Comparison of ENCODE assay signal across 12 cellular contexts in genomic region chr1:42938596-42939184, GRCh38. TPM values are rescaled to one million over a fixed set of nuclear protein-coding genes. Genes with fewer than 3 reads are reported as not detected.
A peak's percentile ranks its signal among the peaks of the same experiment; 100 is the strongest.
DNase-seq lines count a peak whose midpoint lies in the region; ATAC-seq and TF ChIP-seq lines count a peak whose summit lies in the region.
"Had no signal": no experiment of that assay in that cellular context is flagged by ENCODE, and none has a peak within 500 bp of the region (broad histone marks: within the 10 kb centered on the region; RNA-seq: fewer than 3 reads in every experiment).

No MANE protein-coding gene starts in this region.

- H3K4me1 ChIP-seq in cardiac muscle cell (ENCODE audit: low read depth): peaks cover 25% of the 10 kb centered on the region
- H3K4me1 ChIP-seq in vagina: peaks cover 94% of the 10 kb centered on the region

- ATAC-seq in Right ventricle myocardium inferior: no peak
- ATAC-seq: gastrocnemius medialis had no signal

- H3K4me3 ChIP-seq in cardiac muscle cell (no peak overlapping the region), vagina (no peak overlapping the region)
- H3K4me3 ChIP-seq: gastrocnemius medialis had no signal

- no peak for TF ChIP-seq CTCF in cardiac muscle cell (IDR thresholded peaks at IDR 0.05; ENCODE audit: low read depth, low read length)
- no peak for TF ChIP-seq CTCF in mesothelial cell of epicardium (IDR thresholded peaks at IDR 0.05; ENCODE audit: unreplicated experiment)
- no peak for TF ChIP-seq CTCF in vagina (IDR thresholded peaks at IDR 0.05)

- intact Hi-C loops in Right ventricle myocardium inferior (cut with DNase I) (no loop called here), vagina (cut with DNase I) (no loop called here)
- intact Hi-C loops in activated T-helper 2 cell treated with anti-CD3 and anti-CD28 coated beads, Interferon-gamma antibody, Interleukin-2, Interleukin-4, amounts not matched to agents 10 μg/mL and 5 μg/mL and 100 μg/mL, durations not matched to agents 14 hours and 24 hours and 36 hours (cut with micrococcal nuclease): no loop called here

- DNase-seq in cardiac muscle cell (ENCODE audit: low read depth in 1 of 2, low spot score in 1 of 2) (no peak), Right ventricle myocardium inferior (ENCODE audit: missing footprints) (no peak), mesothelial cell of epicardium (ENCODE audit: low spot score in 2 of 2, unreplicated experiment in 2 of 2) (no peak), vagina (ENCODE audit: extremely low spot score in 2 of 2) (no peak), NCI-H774 (lab: John Stamatoyannopoulos, UW) (no peak), NCI-H345 treated with DMSO at 0.1 percent for 48 hours (lab: John Stamatoyannopoulos, UW; ENCODE audit: unreplicated experiment) (no peak), NCI-H524 treated with DMSO at 0.1 percent for 48 hours (lab: John Stamatoyannopoulos, UW) (no peak)
- no peak for DNase-seq in activated T-helper 2 cell treated with anti-CD3 and anti-CD28 coated beads, Interferon-gamma antibody, Interleukin-2, Interleukin-4, amounts not matched to agents 10 μg/mL and 5 μg/mL and 100 μg/mL, durations not matched to agents 14 hours and 24 hours and 36 hours (ENCODE audit: low spot score)
- DNase-seq: brain microvascular endothelial cell; gastrocnemius medialis; NCI-H526 treated with DMSO at 0.1 percent for 48 hours; stimulated activated CD4-positive, alpha-beta T cell treated with anti-CD3 and anti-CD28 coated beads, Interleukin-2, amount 100 ng/mL, for 24 hours had no signal

- H3K9me3 ChIP-seq in cardiac muscle cell (ENCODE audit: low read depth): no peaks in the 10 kb centered on the region
- H3K9me3 ChIP-seq in vagina: no peaks in the 10 kb centered on the region
- H3K9me3 ChIP-seq: gastrocnemius medialis had no signal

- no peak for TF ChIP-seq POLR2A in vagina (IDR thresholded peaks at IDR 0.05)

- H3K36me3 ChIP-seq in cardiac muscle cell (peaks cover 60% of the 10 kb centered on the region), vagina (no peaks in the 10 kb centered on the region)
- H3K36me3 ChIP-seq: gastrocnemius medialis had no signal

- H3K27me3 ChIP-seq in cardiac muscle cell (no peaks in the 10 kb centered on the region), vagina (no peaks in the 10 kb centered on the region)
- H3K27me3 ChIP-seq: brain microvascular endothelial cell, gastrocnemius medialis had no signal

- no peaks in the 10 kb centered on the region for H3K9me3 Mint-ChIP-seq in activated T-helper 2 cell treated with anti-CD3 and anti-CD28 coated beads, Interferon-gamma antibody, Interleukin-2, Interleukin-4, amounts not matched to agents 10 μg/mL and 5 μg/mL and 100 μg/mL, durations not matched to agents 14 hours and 24 hours and 36 hours
- H3K9me3 Mint-ChIP-seq in mesothelial cell of epicardium: no peaks in the 10 kb centered on the region

- peaks cover 88% of the 10 kb centered on the region for H3K36me3 Mint-ChIP-seq in activated T-helper 2 cell treated with anti-CD3 and anti-CD28 coated beads, Interferon-gamma antibody, Interleukin-2, Interleukin-4, amounts not matched to agents 10 μg/mL and 5 μg/mL and 100 μg/mL, durations not matched to agents 14 hours and 24 hours and 36 hours (ENCODE audit: low read depth)
- H3K36me3 Mint-ChIP-seq in mesothelial cell of epicardium: peaks cover 53% of the 10 kb centered on the region

- peak overlapping the region; percentile 87 for H3K27ac Mint-ChIP-seq in activated T-helper 2 cell treated with anti-CD3 and anti-CD28 coated beads, Interferon-gamma antibody, Interleukin-2, Interleukin-4, amounts not matched to agents 10 μg/mL and 5 μg/mL and 100 μg/mL, durations not matched to agents 14 hours and 24 hours and 36 hours
- H3K27ac Mint-ChIP-seq in mesothelial cell of epicardium: peak overlapping the region; percentile 90

- H3K4me3 Mint-ChIP-seq in activated T-helper 2 cell treated with anti-CD3 and anti-CD28 coated beads, Interferon-gamma antibody, Interleukin-2, Interleukin-4, amounts not matched to agents 10 μg/mL and 5 μg/mL and 100 μg/mL, durations not matched to agents 14 hours and 24 hours and 36 hours (ENCODE audit: low read depth): peak overlapping the region; percentile 11
- H3K4me3 Mint-ChIP-seq in mesothelial cell of epicardium: no peak overlapping the region

- peak overlapping the region; percentile 45 for H3K27ac ChIP-seq in cardiac muscle cell
- H3K27ac ChIP-seq in vagina: peak overlapping the region; percentile 62
- H3K27ac ChIP-seq: brain microvascular endothelial cell, gastrocnemius medialis had no signal

- H3K27me3 Mint-ChIP-seq in activated T-helper 2 cell treated with anti-CD3 and anti-CD28 coated beads, Interferon-gamma antibody, Interleukin-2, Interleukin-4, amounts not matched to agents 10 μg/mL and 5 μg/mL and 100 μg/mL, durations not matched to agents 14 hours and 24 hours and 36 hours (ENCODE audit: low read depth): no peaks in the 10 kb centered on the region
- H3K27me3 Mint-ChIP-seq in mesothelial cell of epicardium (ENCODE audit: low read depth): no peaks in the 10 kb centered on the region

- peaks cover 89% of the 10 kb centered on the region for H3K4me1 Mint-ChIP-seq in activated T-helper 2 cell treated with anti-CD3 and anti-CD28 coated beads, Interferon-gamma antibody, Interleukin-2, Interleukin-4, amounts not matched to agents 10 μg/mL and 5 μg/mL and 100 μg/mL, durations not matched to agents 14 hours and 24 hours and 36 hours (ENCODE audit: low read depth)
- peaks cover 90% of the 10 kb centered on the region for H3K4me1 Mint-ChIP-seq in mesothelial cell of epicardium

RNA-seq across cellular contexts. Expression of gene SLC2A1, which starts 20.0 kb away (rescaled TPM):
- total RNA-seq in cardiac muscle cell (714 and 748 TPM in 2 replicates), Right ventricle myocardium inferior (46.4 TPM), mesothelial cell of epicardium (786 to 841 TPM (median 827 TPM) in 3 replicates), vagina (286 TPM)
- polyA plus RNA-seq in cardiac muscle cell: 215 and 243 TPM in 2 replicates
- total RNA-seq in activated T-helper 2 cell treated with anti-CD3 and anti-CD28 coated beads, Interferon-gamma antibody, Interleukin-2, Interleukin-4, amounts not matched to agents 10 μg/mL and 5 μg/mL and 100 μg/mL, durations not matched to agents 14 hours and 24 hours and 36 hours: 143 and 155 TPM in 2 replicates
